37 cellular contexts compared by ENCODE assay signal in the genomic region with DNA sequence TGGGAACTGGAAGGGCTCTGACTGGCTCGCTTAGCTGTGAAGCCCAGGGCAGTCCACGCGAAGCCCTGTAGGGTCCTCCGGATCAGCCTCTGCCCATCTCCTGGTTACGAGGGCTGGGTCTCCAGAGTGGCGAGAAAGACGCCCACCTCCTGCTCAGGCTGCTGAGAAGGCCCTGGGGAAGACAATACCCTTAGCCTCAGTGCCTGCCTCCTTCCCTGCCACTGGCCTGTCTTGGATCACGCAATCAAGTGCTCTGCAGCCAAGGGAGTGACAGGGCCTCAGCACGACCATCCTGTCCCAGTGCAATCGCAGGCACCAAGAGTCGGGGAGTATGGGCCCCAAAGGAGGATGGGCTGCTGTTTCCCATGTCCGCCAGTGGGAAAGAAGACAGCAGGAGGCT.
"Had no signal": no experiment of that assay in that cellular context is flagged by ENCODE, and none has a peak within 500 bp of the region (broad histone marks: within the 10 kb centered on the region; RNA-seq: fewer than 3 reads in every experiment).

No MANE protein-coding gene starts in this region.

- H3K27ac Mint-ChIP-seq: activated B cell treated with CpG ODN at 0.5 μM for 24 hours; activated CD4-positive, alpha-beta memory T cell treated with anti-CD3 and anti-CD28 coated beads for 36 hours; activated CD8-positive, alpha-beta memory T cell treated with anti-CD3 and anti-CD28 coated beads, Interleukin-2, amount 10 ng/mL, durations not matched to agents 7 days and 5 days; activated CD8-positive, alpha-beta T cell treated with anti-CD3 and anti-CD28 coated beads, Interleukin-2, amount 10 ng/mL, durations not matched to agents 7 days and 5 days; activated naive CD4-positive, alpha-beta T cell treated with anti-CD3 and anti-CD28 coated beads for 36 hours; activated naive CD8-positive, alpha-beta T cell treated with anti-CD3 and anti-CD28 coated beads for 36 hours; activated naive CD8-positive, alpha-beta T cell treated with anti-CD3 and anti-CD28 coated beads, Interleukin-2, amount 50 U/mL, for 24 hours; activated T-helper 1 cell treated with anti-CD3 and anti-CD28 coated beads, Interleukin-12 subunit alpha, Interleukin-12 subunit beta, Interleukin-2, Interleukin-4 antibody, amounts not matched to agents 30 ng/mL and 10 ng/mL and 1 ng/mL, durations not matched to agents 14 hours and 24 hours and 36 hours; activated T-helper 2 cell treated with anti-CD3 and anti-CD28 coated beads, Interferon-gamma antibody, Interleukin-2, Interleukin-4, amounts not matched to agents 10 μg/mL and 5 μg/mL and 100 μg/mL, durations not matched to agents 14 hours and 24 hours and 36 hours; effector memory CD8-positive, alpha-beta T cell; T-helper 17 cell; T-helper 2 cell treated with Interferon-gamma antibody and Interleukin-4, amounts not matched to agents 5 μg/mL and 100 μg/mL, for 36 hours had no signal

- H3K4me1 ChIP-seq: foreskin keratinocyte had no signal

- H3K9me3 Mint-ChIP-seq: activated B cell treated with CpG ODN at 0.5 μM for 24 hours; activated CD4-positive, alpha-beta memory T cell treated with anti-CD3 and anti-CD28 coated beads for 36 hours; activated naive CD4-positive, alpha-beta T cell treated with anti-CD3 and anti-CD28 coated beads for 36 hours; activated naive CD4-positive, alpha-beta T cell treated with anti-CD3 and anti-CD28 coated beads, Interleukin-2, amount 50 U/mL, for 24 hours; activated naive CD8-positive, alpha-beta T cell treated with anti-CD3 and anti-CD28 coated beads for 36 hours; activated naive CD8-positive, alpha-beta T cell treated with anti-CD3 and anti-CD28 coated beads, Interleukin-2, amount 50 U/mL, for 24 hours; activated T-helper 1 cell treated with anti-CD3 and anti-CD28 coated beads, Interleukin-12 subunit alpha, Interleukin-12 subunit beta, Interleukin-2, Interleukin-4 antibody, amounts not matched to agents 30 ng/mL and 10 ng/mL and 1 ng/mL, durations not matched to agents 14 hours and 24 hours and 36 hours; activated T-helper 2 cell treated with anti-CD3 and anti-CD28 coated beads, Interferon-gamma antibody, Interleukin-2, Interleukin-4, amounts not matched to agents 10 μg/mL and 5 μg/mL and 100 μg/mL, durations not matched to agents 14 hours and 24 hours and 36 hours; central memory CD8-positive, alpha-beta T cell; effector memory CD8-positive, alpha-beta T cell; T-helper 2 cell treated with Interferon-gamma antibody and Interleukin-4, amounts not matched to agents 5 μg/mL and 100 μg/mL, for 36 hours had no signal

- H3K36me3 ChIP-seq: adrenal gland, cardiac muscle cell, esophagus muscularis mucosa, gastroesophageal sphincter, heart right ventricle, WERI-Rb-1 had no signal

- ATAC-seq: activated CD4-positive, CD25-positive, alpha-beta regulatory T cell treated with anti-CD3 and anti-CD28 coated beads, Interleukin-2, amount 50 U/mL, for 24 hours; activated CD8-positive, alpha-beta memory T cell treated with anti-CD3 and anti-CD28 coated beads, Interleukin-2, amount 10 ng/mL, durations not matched to agents 7 days and 5 days; activated CD8-positive, alpha-beta T cell treated with anti-CD3 and anti-CD28 coated beads, Interleukin-2, amount 10 ng/mL, durations not matched to agents 7 days and 5 days; activated naive CD8-positive, alpha-beta T cell treated with anti-CD3 and anti-CD28 coated beads, Interleukin-2, amount 50 U/mL, for 24 hours; body of pancreas; effector memory CD8-positive, alpha-beta T cell; foreskin keratinocyte; gastroesophageal sphincter; heart right ventricle; T-helper 17 cell had no signal

- H3K27me3 ChIP-seq: adrenal gland, body of pancreas, esophagus muscularis mucosa, gastroesophageal sphincter, heart right ventricle had no signal

- H3K27ac ChIP-seq: adrenal gland, body of pancreas, cardiac muscle cell, esophagus muscularis mucosa, foreskin keratinocyte, gastroesophageal sphincter, heart right ventricle, hepatocyte, WERI-Rb-1 had no signal

- H2AFZ ChIP-seq: hepatocyte had no signal

- H3K27me3 Mint-ChIP-seq: activated CD4-positive, alpha-beta memory T cell treated with anti-CD3 and anti-CD28 coated beads for 36 hours had no signal

- H3K4me3 ChIP-seq: adrenal gland, body of pancreas, cardiac muscle cell, esophagus muscularis mucosa, gastroesophageal sphincter, heart right ventricle, hepatocyte had no signal

- H3K36me3 Mint-ChIP-seq: activated CD4-positive, alpha-beta memory T cell treated with anti-CD3 and anti-CD28 coated beads for 36 hours; activated CD8-positive, alpha-beta memory T cell treated with anti-CD3 and anti-CD28 coated beads, Interleukin-2, amount 10 ng/mL, durations not matched to agents 7 days and 5 days; activated naive CD4-positive, alpha-beta T cell treated with anti-CD3 and anti-CD28 coated beads, Interleukin-2, amount 50 U/mL, for 24 hours; activated naive CD8-positive, alpha-beta T cell treated with anti-CD3 and anti-CD28 coated beads for 36 hours had no signal

- H3K4me3 Mint-ChIP-seq: activated B cell treated with CpG ODN at 0.5 μM for 24 hours; activated CD4-positive, alpha-beta memory T cell treated with anti-CD3 and anti-CD28 coated beads for 36 hours; activated CD8-positive, alpha-beta memory T cell treated with anti-CD3 and anti-CD28 coated beads, Interleukin-2, amount 10 ng/mL, durations not matched to agents 7 days and 5 days; activated CD8-positive, alpha-beta T cell treated with anti-CD3 and anti-CD28 coated beads, Interleukin-2, amount 10 ng/mL, durations not matched to agents 7 days and 5 days; activated naive CD4-positive, alpha-beta T cell treated with anti-CD3 and anti-CD28 coated beads for 36 hours; activated naive CD4-positive, alpha-beta T cell treated with anti-CD3 and anti-CD28 coated beads, Interleukin-2, amount 50 U/mL, for 24 hours; activated naive CD8-positive, alpha-beta T cell treated with anti-CD3 and anti-CD28 coated beads for 36 hours; activated naive CD8-positive, alpha-beta T cell treated with anti-CD3 and anti-CD28 coated beads, Interleukin-2, amount 50 U/mL, for 24 hours; activated T-helper 1 cell treated with anti-CD3 and anti-CD28 coated beads, Interleukin-12 subunit alpha, Interleukin-12 subunit beta, Interleukin-2, Interleukin-4 antibody, amounts not matched to agents 30 ng/mL and 10 ng/mL and 1 ng/mL, durations not matched to agents 14 hours and 24 hours and 36 hours; central memory CD8-positive, alpha-beta T cell; effector memory CD8-positive, alpha-beta T cell; T-helper 17 cell; T-helper 2 cell treated with Interferon-gamma antibody and Interleukin-4, amounts not matched to agents 5 μg/mL and 100 μg/mL, for 36 hours had no signal

- H3K9me3 ChIP-seq: adrenal gland, body of pancreas, esophagus muscularis mucosa, gastroesophageal sphincter, heart right ventricle had no signal

- DNase-seq: activated B cell treated with CpG ODN at 0.5 μM for 24 hours; activated CD4-positive, alpha-beta memory T cell treated with anti-CD3 and anti-CD28 coated beads for 36 hours; activated CD4-positive, alpha-beta T cell treated with anti-CD3 and anti-CD28 coated beads for 48 hours; activated CD4-positive, alpha-beta T cell treated with anti-CD3 and anti-CD28 coated beads, Interleukin-2, amount 50 U/mL, for 1 hour; activated CD8-positive, alpha-beta memory T cell treated with anti-CD3 and anti-CD28 coated beads, Interleukin-2, amount 10 ng/mL, durations not matched to agents 7 days and 5 days; activated CD8-positive, alpha-beta memory T cell treated with anti-CD3 and anti-CD28 coated beads, Interleukin-2, amount 50 U/mL, for 4 hours; activated CD8-positive, alpha-beta T cell treated with anti-CD3 and anti-CD28 coated beads, Interleukin-2, amount 10 ng/mL, durations not matched to agents 7 days and 5 days; activated effector memory CD4-positive, alpha-beta T cell treated with anti-CD3 and anti-CD28 coated beads, Interleukin-2, amount 50 U/mL, for 16 hours; activated naive CD4-positive, alpha-beta T cell treated with anti-CD3 and anti-CD28 coated beads for 36 hours; activated naive CD8-positive, alpha-beta T cell treated with anti-CD3 and anti-CD28 coated beads for 36 hours; activated naive CD8-positive, alpha-beta T cell treated with anti-CD3 and anti-CD28 coated beads, Interleukin-2, amount 50 U/mL, for 24 hours; activated T-cell treated with anti-CD3 and anti-CD28 coated beads, Interleukin-2, amount 50 U/mL, for 1 hour; activated T-cell treated with anti-CD3 and anti-CD28 coated beads, Interleukin-2, amount 50 U/mL, for 48 hours; adrenal gland; amygdala; aorta; body of pancreas; cortex of kidney; dermis blood vessel endothelial cell; effector CD4-positive, alpha-beta T cell; effector memory CD8-positive, alpha-beta T cell; erythroblast; foreskin keratinocyte; heart right ventricle; T-helper 17 cell; T1000; WERI-Rb-1 had no signal

- H3K4me2 ChIP-seq: hepatocyte had no signal

- H3K4me1 Mint-ChIP-seq: activated B cell treated with CpG ODN at 0.5 μM for 24 hours; activated CD8-positive, alpha-beta memory T cell treated with anti-CD3 and anti-CD28 coated beads, Interleukin-2, amount 10 ng/mL, durations not matched to agents 7 days and 5 days; activated naive CD4-positive, alpha-beta T cell treated with anti-CD3 and anti-CD28 coated beads, Interleukin-2, amount 50 U/mL, for 24 hours; activated naive CD8-positive, alpha-beta T cell treated with anti-CD3 and anti-CD28 coated beads for 36 hours; activated naive CD8-positive, alpha-beta T cell treated with anti-CD3 and anti-CD28 coated beads, Interleukin-2, amount 50 U/mL, for 24 hours; central memory CD8-positive, alpha-beta T cell had no signal
